9 cellular contexts compared by ENCODE assay signal in the genomic region with DNA sequence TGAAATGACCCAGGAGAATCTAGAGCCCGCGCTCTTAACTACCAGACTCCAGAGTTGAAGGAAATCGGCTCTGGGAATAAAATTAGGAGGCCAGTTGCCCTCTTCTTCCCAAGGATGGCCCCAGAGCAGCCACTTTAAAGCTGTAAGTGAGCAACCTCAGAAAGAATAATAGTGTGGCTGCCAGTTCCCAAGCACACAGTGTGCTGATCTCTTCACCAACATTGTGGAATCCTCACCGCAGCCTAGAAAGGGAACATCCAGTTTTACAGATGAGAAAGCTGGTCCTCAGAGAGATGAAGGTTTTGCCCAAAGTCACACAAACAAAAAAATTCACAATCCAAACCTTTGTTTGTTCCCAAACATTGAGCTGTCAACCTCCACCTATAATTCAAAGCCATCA.
"Had no signal": no experiment of that assay in that cellular context is flagged by ENCODE, and none has a peak within 500 bp of the region (broad histone marks: within the 10 kb centered on the region; RNA-seq: fewer than 3 reads in every experiment).

No MANE protein-coding gene starts in this region.

- H3K9me3 ChIP-seq: HAP-1 had no signal

- H3K4me1 ChIP-seq: HAP-1 had no signal

- ATAC-seq: GM23338, HCT116 had no signal

- H2AFZ ChIP-seq: GM23248, GM23338 had no signal

- DNase-seq: GM23248, GOT3, H7, H9, HCEC 1CT, HFFc6 had no signal

- H3K9ac ChIP-seq: GM23248 had no signal

- H3K36me3 ChIP-seq: HAP-1 had no signal

- H3K4me3 ChIP-seq: GM23248, GM23338, HAP-1 had no signal

- H3K27ac ChIP-seq: GM23248 had no signal

- H3K4me2 ChIP-seq: GM23338 had no signal
